ENCODE assay signal across 2 cellular contexts in the genomic region with DNA sequence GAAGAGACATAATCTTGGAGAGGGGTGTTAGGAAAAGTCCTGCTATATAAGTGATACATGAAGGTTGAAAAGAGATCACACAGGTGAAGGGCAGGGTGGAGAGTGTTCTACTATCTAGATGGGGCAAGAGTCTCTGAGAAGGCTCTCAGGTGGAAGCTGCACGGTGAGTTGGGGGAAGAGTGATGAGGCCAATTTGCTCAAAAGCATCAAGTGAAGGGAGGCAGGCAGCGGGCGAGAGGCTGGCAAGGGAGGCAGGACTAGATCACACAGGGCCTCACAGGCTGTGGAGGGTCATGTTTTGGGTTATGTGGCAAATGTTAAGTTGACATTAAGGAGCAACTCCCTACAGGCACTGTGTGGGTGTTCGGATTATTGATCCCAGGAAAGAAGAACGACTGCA.
TF ChIP-seq lines count a peak whose summit lies in the region.

No MANE protein-coding gene starts in this region.

TF ChIP-seq in WTC11, 78 proteins besides CTCF, POLR2A, EP300 and RAD21:
- TF ChIP-seq NR3C1 (CRISPR knock-in tag; conservative IDR thresholded peaks at IDR 0.05; ENCODE audit: low read depth): no peak
- TF ChIP-seq JUN (CRISPR knock-in tag; IDR thresholded peaks at IDR 0.05): no peak
- TF ChIP-seq PRRX2 (CRISPR knock-in tag; IDR thresholded peaks at IDR 0.05): no peak
- no peak for TF ChIP-seq ZNF138 (CRISPR knock-in tag; conservative IDR thresholded peaks at IDR 0.05)

TF ChIP-seq in H1, 55 proteins besides CTCF, POLR2A, EP300 and RAD21:
- no peak for TF ChIP-seq GTF2F1 (IDR thresholded peaks at IDR 0.05; ENCODE audit: borderline replicate concordance, low read depth, low read length)
- no peak for TF ChIP-seq TBP (IDR thresholded peaks at IDR 0.05; ENCODE audit: low read depth, low read length)
- no peak for TF ChIP-seq BRCA1 (IDR thresholded peaks at IDR 0.05; ENCODE audit: low read depth, low read length)
- no peak for TF ChIP-seq HDAC6 (IDR thresholded peaks at IDR 0.05; ENCODE audit: low read depth, low read length)
